1 cellular context compared by ENCODE assay signal in the genomic region with DNA sequence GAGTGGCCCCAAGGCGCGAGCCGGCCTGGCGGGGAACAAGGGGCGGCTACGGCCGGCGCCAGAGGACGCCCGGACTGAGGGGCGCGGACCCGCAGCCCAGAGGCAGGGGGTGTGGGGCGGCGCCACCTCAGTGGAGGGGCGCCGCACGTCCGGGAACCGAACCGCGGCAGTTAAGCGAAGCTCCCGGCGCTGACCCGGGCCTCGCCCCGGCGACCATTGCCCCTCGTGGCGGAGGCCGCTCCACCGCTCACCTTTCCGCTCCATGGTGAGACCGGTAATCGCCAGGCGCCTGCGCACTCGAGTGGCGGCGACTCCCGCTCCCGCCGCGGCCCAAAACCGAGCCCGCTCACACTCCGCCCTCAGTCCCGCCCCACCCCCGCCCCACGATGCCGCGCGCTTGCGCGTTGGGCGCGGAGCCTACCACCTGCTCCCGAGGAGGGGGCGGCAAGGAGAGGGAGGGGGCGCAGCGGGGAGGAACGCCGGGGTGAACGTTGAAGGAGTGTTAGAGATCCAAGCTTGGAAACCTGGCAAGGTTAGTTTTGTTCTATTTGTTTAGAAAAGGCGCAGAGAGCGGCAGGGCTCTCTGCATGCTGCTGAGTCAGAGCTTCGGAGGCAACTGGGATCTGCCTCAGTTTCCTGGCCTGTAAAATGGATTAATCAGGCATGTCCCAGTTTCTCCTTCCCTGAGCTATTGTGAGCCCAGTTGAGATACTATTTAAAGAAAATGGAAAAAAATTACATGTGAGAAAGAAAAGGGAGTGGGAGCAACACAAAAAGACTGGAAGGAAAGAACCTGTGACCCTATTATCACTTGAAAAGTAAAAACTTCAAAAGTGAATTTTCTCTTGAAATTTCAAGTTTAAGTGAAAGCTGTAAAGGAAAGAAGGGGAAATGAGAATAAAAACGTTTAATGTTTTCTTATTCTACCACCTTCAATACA.
TF ChIP-seq lines count a peak whose summit lies in the region.

TSS of gene SRPK1 (minus strand) at position 306 of the 940 bp plus-strand sequence. CDS start at position 264, 42 bp downstream.

TF ChIP-seq in HepG2, 621 proteins besides CTCF, POLR2A, EP300 and RAD21 (continued from another document):
- no peak for TF ChIP-seq PRDM4 (CRISPR knock-in tag; IDR thresholded peaks at IDR 0.05; ENCODE audit: borderline replicate concordance)
- TF ChIP-seq, protein P1, sequence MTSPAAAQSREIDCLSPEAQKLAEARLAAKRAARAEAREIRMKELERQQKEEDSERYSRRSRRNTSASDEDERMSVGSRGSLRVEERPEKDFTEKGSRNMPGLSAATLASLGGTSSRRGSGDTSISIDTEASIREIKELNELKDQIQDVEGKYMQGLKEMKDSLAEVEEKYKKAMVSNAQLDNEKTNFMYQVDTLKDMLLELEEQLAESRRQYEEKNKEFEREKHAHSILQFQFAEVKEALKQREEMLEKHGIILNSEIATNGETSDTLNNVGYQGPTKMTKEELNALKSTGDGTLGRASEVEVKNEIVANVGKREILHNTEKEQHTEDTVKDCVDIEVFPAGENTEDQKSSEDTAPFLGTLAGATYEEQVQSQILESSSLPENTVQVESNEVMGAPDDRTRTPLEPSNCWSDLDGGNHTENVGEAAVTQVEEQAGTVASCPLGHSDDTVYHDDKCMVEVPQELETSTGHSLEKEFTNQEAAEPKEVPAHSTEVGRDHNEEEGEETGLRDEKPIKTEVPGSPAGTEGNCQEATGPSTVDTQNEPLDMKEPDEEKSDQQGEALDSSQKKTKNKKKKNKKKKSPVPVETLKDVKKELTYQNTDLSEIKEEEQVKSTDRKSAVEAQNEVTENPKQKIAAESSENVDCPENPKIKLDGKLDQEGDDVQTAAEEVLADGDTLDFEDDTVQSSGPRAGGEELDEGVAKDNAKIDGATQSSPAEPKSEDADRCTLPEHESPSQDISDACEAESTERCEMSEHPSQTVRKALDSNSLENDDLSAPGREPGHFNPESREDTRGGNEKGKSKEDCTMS (CRISPR knock-in tag; conservative IDR thresholded peaks at IDR 0.05), result no peak
- peak; percentile 79; the same call in 1 of the 2 replicates for TF ChIP-seq CREBL2 (CRISPR knock-in tag; IDR thresholded peaks at IDR 0.05; ENCODE audit: borderline replicate concordance)
- peak; percentile 75; the same call in 1 of the 2 replicates for TF ChIP-seq ZNF205 (CRISPR knock-in tag; IDR thresholded peaks at IDR 0.05)
- peak; percentile 76; the same call in 1 of the 2 replicates for TF ChIP-seq ZNF556 (CRISPR knock-in tag; IDR thresholded peaks at IDR 0.05; ENCODE audit: borderline replicate concordance)
- TF ChIP-seq ZNF317 (CRISPR knock-in tag; IDR thresholded peaks at IDR 0.05), result peak; percentile 89
- TF ChIP-seq YY1 (IDR thresholded peaks at IDR 0.05; ENCODE audit: insufficient read depth, insufficient replicate concordance, low read depth, low read length), result peak; percentile 79
- TF ChIP-seq, protein P2, sequence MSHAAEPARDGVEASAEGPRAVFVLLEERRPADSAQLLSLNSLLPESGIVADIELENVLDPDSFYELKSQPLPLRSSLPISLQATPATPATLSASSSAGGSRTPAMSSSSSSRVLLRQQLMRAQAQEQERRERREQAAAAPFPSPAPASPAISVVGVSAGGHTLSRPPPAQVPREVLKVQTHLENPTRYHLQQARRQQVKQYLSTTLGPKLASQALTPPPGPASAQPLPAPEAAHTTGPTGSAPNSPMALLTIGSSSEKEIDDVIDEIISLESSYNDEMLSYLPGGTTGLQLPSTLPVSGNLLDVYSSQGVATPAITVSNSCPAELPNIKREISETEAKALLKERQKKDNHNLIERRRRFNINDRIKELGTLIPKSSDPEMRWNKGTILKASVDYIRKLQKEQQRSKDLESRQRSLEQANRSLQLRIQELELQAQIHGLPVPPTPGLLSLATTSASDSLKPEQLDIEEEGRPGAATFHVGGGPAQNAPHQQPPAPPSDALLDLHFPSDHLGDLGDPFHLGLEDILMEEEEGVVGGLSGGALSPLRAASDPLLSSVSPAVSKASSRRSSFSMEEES (CRISPR knock-in tag; IDR thresholded peaks at IDR 0.05), result peak; percentile 77; the same call in 1 of the 2 replicates
- TF ChIP-seq RXRB (CRISPR knock-in tag; IDR thresholded peaks at IDR 0.05; ENCODE audit: borderline replicate concordance), result peak; percentile 53; the same call in 1 of the 2 replicates
- no peak for TF ChIP-seq PCBP1 (IDR thresholded peaks at IDR 0.05; ENCODE audit: borderline replicate concordance, low read depth, low read length)
- no peak for TF ChIP-seq NFIC (IDR thresholded peaks at IDR 0.05; ENCODE audit: low read length)
- TF ChIP-seq ATF1 (CRISPR knock-in tag; IDR thresholded peaks at IDR 0.05), result no peak
- no peak; the same call in 1 of the 2 replicates for TF ChIP-seq PAX8 (CRISPR knock-in tag; IDR thresholded peaks at IDR 0.05; ENCODE audit: borderline replicate concordance)
- no peak for TF ChIP-seq JUND (CRISPR knock-in tag; IDR thresholded peaks at IDR 0.05)
- TF ChIP-seq ZKSCAN1 (IDR thresholded peaks at IDR 0.05; ENCODE audit: low read length), result no peak
- peak; percentile 42; the same call in 1 of the 2 replicates for TF ChIP-seq MAFF (IDR thresholded peaks at IDR 0.05; ENCODE audit: low read depth, low read length)
- peak; percentile 96 for TF ChIP-seq ZNF451 (CRISPR knock-in tag; IDR thresholded peaks at IDR 0.05)
- TF ChIP-seq SRF (IDR thresholded peaks at IDR 0.05; ENCODE audit: low read depth, low read length), result no peak
- TF ChIP-seq ZNF460 (CRISPR knock-in tag; IDR thresholded peaks at IDR 0.05; ENCODE audit: borderline replicate concordance), result no peak
- no peak for TF ChIP-seq ZNF569 (CRISPR knock-in tag; IDR thresholded peaks at IDR 0.05; ENCODE audit: borderline replicate concordance)
- no peak; the same call in 1 of the 2 replicates for TF ChIP-seq SP140L (CRISPR knock-in tag; IDR thresholded peaks at IDR 0.05; ENCODE audit: borderline replicate concordance)
- peak; percentile 79 for TF ChIP-seq KAT8 (CRISPR knock-in tag; IDR thresholded peaks at IDR 0.05)
- TF ChIP-seq HNF1B (CRISPR knock-in tag; IDR thresholded peaks at IDR 0.05), result peak; percentile 79
